Comparison of ENCODE assay signal across 1 cellular context in genomic region chr16:85796599-85796998, GRCh38.
TF ChIP-seq lines count a peak whose summit lies in the region.

No MANE protein-coding gene starts in this region.

TF ChIP-seq in HepG2, 621 proteins besides CTCF, POLR2A, EP300 and RAD21 (continues in another document):
- TF ChIP-seq ETV6 (CRISPR knock-in tag; conservative IDR thresholded peaks at IDR 0.05) (no peak), KDM2A (CRISPR knock-in tag; IDR thresholded peaks at IDR 0.05; ENCODE audit: borderline replicate concordance, low read depth) (no peak), BCLAF1 (IDR thresholded peaks at IDR 0.05) (no peak), ZNF562 (CRISPR knock-in tag; IDR thresholded peaks at IDR 0.05; ENCODE audit: borderline replicate concordance) (no peak), ZBTB49 (CRISPR knock-in tag; IDR thresholded peaks at IDR 0.05; ENCODE audit: borderline replicate concordance) (no peak), BORCS8-MEF2B (CRISPR knock-in tag; IDR thresholded peaks at IDR 0.05) (0 out of 2 replicates have a peak, but pooled peaks have one; percentile 44), ZNF687 (CRISPR knock-in tag; IDR thresholded peaks at IDR 0.05) (0 out of 2 replicates have a peak, but pooled peaks have one; percentile 8), ELF4 (CRISPR knock-in tag; IDR thresholded peaks at IDR 0.05; ENCODE audit: borderline replicate concordance) (no peak), JDP2 (CRISPR knock-in tag; IDR thresholded peaks at IDR 0.05; ENCODE audit: borderline replicate concordance) (no peak), NBN (conservative IDR thresholded peaks at IDR 0.05) (no peak), ZBTB33 (CRISPR knock-in tag; IDR thresholded peaks at IDR 0.05) (peak; percentile 92), TFAP4 (IDR thresholded peaks at IDR 0.05; ENCODE audit: borderline replicate concordance, low read depth) (no peak), ATM (IDR thresholded peaks at IDR 0.05; ENCODE audit: borderline replicate concordance) (no peak), HDAC2 (CRISPR knock-in tag; IDR thresholded peaks at IDR 0.05) (no peak), TEAD2 (CRISPR knock-in tag; IDR thresholded peaks at IDR 0.05) (no peak), FOXM1 (CRISPR knock-in tag; IDR thresholded peaks at IDR 0.05) (no peak), HNF4A (CRISPR knock-in tag; IDR thresholded peaks at IDR 0.05) (peak; percentile 56), HNF4G (IDR thresholded peaks at IDR 0.05; ENCODE audit: borderline replicate concordance, low read depth, low read length) (no peak), HNF4G (CRISPR knock-in tag; IDR thresholded peaks at IDR 0.05; ENCODE audit: borderline replicate concordance, low read depth) (no peak), ZNF337 (CRISPR knock-in tag; IDR thresholded peaks at IDR 0.05; ENCODE audit: borderline replicate concordance, low read depth) (no peak), GABPA (IDR thresholded peaks at IDR 0.05; ENCODE audit: low read depth, low read length) (no peak), GABPA (CRISPR knock-in tag; IDR thresholded peaks at IDR 0.05; ENCODE audit: low read depth) (no peak), CREM (IDR thresholded peaks at IDR 0.05) (no peak), CREM (CRISPR knock-in tag; IDR thresholded peaks at IDR 0.05) (no peak), MXD1 (CRISPR knock-in tag; IDR thresholded peaks at IDR 0.05) (no peak), ZBTB25 (CRISPR knock-in tag; IDR thresholded peaks at IDR 0.05) (no peak), ZBTB38 (CRISPR knock-in tag; IDR thresholded peaks at IDR 0.05) (0 out of 2 replicates have a peak, but pooled peaks have one; percentile 26), AHDC1 (CRISPR knock-in tag; IDR thresholded peaks at IDR 0.05; ENCODE audit: borderline replicate concordance) (no peak), PRMT3 (CRISPR knock-in tag; IDR thresholded peaks at IDR 0.05; ENCODE audit: borderline replicate concordance, low read depth) (no peak), GABPB1 (CRISPR knock-in tag; IDR thresholded peaks at IDR 0.05) (no peak), HOXA3 (CRISPR knock-in tag; IDR thresholded peaks at IDR 0.05) (0 out of 2 replicates have a peak, but pooled peaks have one; percentile 12), NFIB (CRISPR knock-in tag; IDR thresholded peaks at IDR 0.05; ENCODE audit: borderline replicate concordance) (no peak), NKX3-1 (CRISPR knock-in tag; IDR thresholded peaks at IDR 0.05) (no peak), SUZ12 (IDR thresholded peaks at IDR 0.05; ENCODE audit: low read depth, low read length) (no peak), MLLT10 (CRISPR knock-in tag; IDR thresholded peaks at IDR 0.05) (no peak), EED (CRISPR knock-in tag; IDR thresholded peaks at IDR 0.05) (no peak), JUND (CRISPR knock-in tag; IDR thresholded peaks at IDR 0.05) (no peak), DMAP1 (CRISPR knock-in tag; IDR thresholded peaks at IDR 0.05) (no peak), TFE3 (CRISPR knock-in tag; IDR thresholded peaks at IDR 0.05) (no peak), ISL2 (CRISPR knock-in tag; IDR thresholded peaks at IDR 0.05) (no peak)
